In the genomic region with DNA sequence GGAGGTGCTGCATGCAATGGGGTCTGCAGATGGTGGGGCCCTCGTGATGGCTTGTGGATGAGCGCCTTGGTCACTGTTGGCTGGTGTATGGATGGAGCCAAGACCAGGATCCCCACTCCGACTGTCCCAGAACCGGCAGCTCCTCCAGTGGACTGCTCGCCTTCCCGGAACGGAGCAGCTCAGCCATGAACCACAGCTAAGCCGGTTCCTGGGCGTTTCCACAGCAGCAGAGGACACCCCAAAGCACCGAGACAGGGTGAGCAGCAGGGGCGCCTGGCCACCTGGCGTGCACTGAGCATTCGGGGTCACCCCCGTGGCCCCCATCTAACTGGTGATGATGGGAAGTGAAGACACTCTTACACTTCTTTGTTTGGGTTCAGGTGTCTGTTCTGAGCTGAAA, we compare ENCODE assay signal across 2 cellular contexts.
TF ChIP-seq lines count a peak whose summit lies in the region.

No MANE protein-coding gene starts in this region.

TF ChIP-seq in SK-N-SH, 30 proteins besides CTCF, POLR2A, EP300 and RAD21:
- no peak for TF ChIP-seq TCF12 (IDR thresholded peaks at IDR 0.05)
- TF ChIP-seq, protein P1, sequence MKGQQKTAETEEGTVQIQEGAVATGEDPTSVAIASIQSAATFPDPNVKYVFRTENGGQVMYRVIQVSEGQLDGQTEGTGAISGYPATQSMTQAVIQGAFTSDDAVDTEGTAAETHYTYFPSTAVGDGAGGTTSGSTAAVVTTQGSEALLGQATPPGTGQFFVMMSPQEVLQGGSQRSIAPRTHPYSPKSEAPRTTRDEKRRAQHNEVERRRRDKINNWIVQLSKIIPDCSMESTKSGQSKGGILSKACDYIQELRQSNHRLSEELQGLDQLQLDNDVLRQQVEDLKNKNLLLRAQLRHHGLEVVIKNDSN (IDR thresholded peaks at IDR 0.05; ENCODE audit: borderline replicate concordance, low read depth) = no peak
- TF ChIP-seq TEAD4 (IDR thresholded peaks at IDR 0.05; ENCODE audit: borderline replicate concordance, insufficient read depth) = no peak
- TF ChIP-seq GATA2 (CRISPR knock-in tag; IDR thresholded peaks at IDR 0.05) = no peak
- TF ChIP-seq USF2 (IDR thresholded peaks at IDR 0.05; ENCODE audit: borderline replicate concordance, low read depth, low read length) = no peak
- no peak for TF ChIP-seq FOXM1 (IDR thresholded peaks at IDR 0.05; ENCODE audit: low read depth)

TF ChIP-seq in SK-N-SH treated with all-trans-retinoic acid at 6 μM for 48 hours, 23 proteins besides CTCF, POLR2A, EP300 and RAD21:
- TF ChIP-seq RARB (CRISPR knock-in tag; IDR thresholded peaks at IDR 0.05) (no peak), PATZ1 (CRISPR knock-in tag; IDR thresholded peaks at IDR 0.05; ENCODE audit: borderline replicate concordance) (no peak), TOX (CRISPR knock-in tag; IDR thresholded peaks at IDR 0.05; ENCODE audit: borderline replicate concordance) (no peak), ZNF70 (CRISPR knock-in tag; IDR thresholded peaks at IDR 0.05) (no peak), SNAI2 (CRISPR knock-in tag; IDR thresholded peaks at IDR 0.05) (no peak), PPARA (CRISPR knock-in tag; IDR thresholded peaks at IDR 0.05; ENCODE audit: borderline replicate concordance) (no peak), BACH2 (CRISPR knock-in tag; IDR thresholded peaks at IDR 0.05; ENCODE audit: borderline replicate concordance) (no peak), ESRRG (CRISPR knock-in tag; IDR thresholded peaks at IDR 0.05) (no peak), TSHZ2 (CRISPR knock-in tag; IDR thresholded peaks at IDR 0.05) (no peak), GLIS3 (CRISPR knock-in tag; IDR thresholded peaks at IDR 0.05) (no peak), ZFP3 (CRISPR knock-in tag; IDR thresholded peaks at IDR 0.05) (no peak), ZNF565 (CRISPR knock-in tag; conservative IDR thresholded peaks at IDR 0.05; ENCODE audit: low read depth) (no peak), CSDC2 (CRISPR knock-in tag; IDR thresholded peaks at IDR 0.05) (no peak), ARNTL (CRISPR knock-in tag; IDR thresholded peaks at IDR 0.05; ENCODE audit: borderline replicate concordance, low read depth) (no peak), TCF4 (CRISPR knock-in tag; IDR thresholded peaks at IDR 0.05; ENCODE audit: borderline replicate concordance) (no peak), ISL1 (CRISPR knock-in tag; IDR thresholded peaks at IDR 0.05) (no peak), CREB5 (CRISPR knock-in tag; IDR thresholded peaks at IDR 0.05; ENCODE audit: low read depth) (no peak), ZFP30 (CRISPR knock-in tag; IDR thresholded peaks at IDR 0.05) (no peak)
- TF ChIP-seq, protein P2, sequence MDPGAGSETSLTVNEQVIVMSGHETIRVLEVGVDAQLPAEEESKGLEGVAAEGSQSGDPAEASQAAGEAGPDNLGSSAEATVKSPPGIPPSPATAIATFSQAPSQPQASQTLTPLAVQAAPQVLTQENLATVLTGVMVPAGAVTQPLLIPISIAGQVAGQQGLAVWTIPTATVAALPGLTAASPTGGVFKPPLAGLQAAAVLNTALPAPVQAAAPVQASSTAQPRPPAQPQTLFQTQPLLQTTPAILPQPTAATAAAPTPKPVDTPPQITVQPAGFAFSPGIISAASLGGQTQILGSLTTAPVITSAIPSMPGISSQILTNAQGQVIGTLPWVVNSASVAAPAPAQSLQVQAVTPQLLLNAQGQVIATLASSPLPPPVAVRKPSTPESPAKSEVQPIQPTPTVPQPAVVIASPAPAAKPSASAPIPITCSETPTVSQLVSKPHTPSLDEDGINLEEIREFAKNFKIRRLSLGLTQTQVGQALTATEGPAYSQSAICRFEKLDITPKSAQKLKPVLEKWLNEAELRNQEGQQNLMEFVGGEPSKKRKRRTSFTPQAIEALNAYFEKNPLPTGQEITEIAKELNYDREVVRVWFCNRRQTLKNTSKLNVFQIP (CRISPR knock-in tag; IDR thresholded peaks at IDR 0.05; ENCODE audit: borderline replicate concordance, low read depth) = no peak
